ENCODE assay signal across 1 cellular context in genomic region chr11:66616379-66617147, GRCh38.
TF ChIP-seq lines count a peak whose summit lies in the region.

Gene RBM14 (plus strand): TSS chr11:66616630. CDS start chr11:66616721, 91 bp downstream.

TF ChIP-seq in K562, 482 proteins besides CTCF, POLR2A, EP300 and RAD21 (continued from another document):
- TF ChIP-seq ZNF518B (CRISPR knock-in tag; IDR thresholded peaks at IDR 0.05) (no peak), FOS (IDR thresholded peaks at IDR 0.05; ENCODE audit: extremely low read depth, insufficient read length) (peak; percentile 96), HIVEP1 (CRISPR knock-in tag; IDR thresholded peaks at IDR 0.05) (0 out of 2 replicates have a peak, but pooled peaks have one; percentile 7)
